Comparison of ENCODE assay signal across 10 cellular contexts in genomic region chr18:27004056-27004829, GRCh38.
DNase-seq lines count a peak whose midpoint lies in the region; ATAC-seq, FAIRE-seq and TF ChIP-seq lines count a peak whose summit lies in the region.
"Had no signal": no experiment of that assay in that cellular context is flagged by ENCODE, and none has a peak within 500 bp of the region (broad histone marks: within the 10 kb centered on the region; RNA-seq: fewer than 3 reads in every experiment).

No MANE protein-coding gene starts in this region.

- H2BK5ac ChIP-seq in mesenchymal stem cell (ENCODE audit: low read depth, low read length, poor library complexity, severe bottlenecking) = no peak overlapping the region

- H3K79me2 ChIP-seq in DND-41 (ENCODE audit: insufficient read depth, low read length) (no peaks in the 10 kb centered on the region), KMS-11 (ENCODE audit: insufficient read depth, low read depth) (no peaks in the 10 kb centered on the region), GM12878 (ENCODE audit: control insufficient read depth, insufficient read depth, low read length) (no peaks in the 10 kb centered on the region)
- H3K79me2 ChIP-seq: parathyroid adenoma had no signal

- POLR2A ChIA-PET in GM12878 (lab: Charles Lee) = no interaction called here
- POLR2A ChIA-PET in naive thymus-derived CD8-positive, alpha-beta T cell (lab: Charles Lee) = no interaction called here
- POLR2A ChIA-PET in CD8-positive, alpha-beta memory T cell (lab: Charles Lee) = no interaction called here

- intact Hi-C loops in GM12878 (cut with micrococcal nuclease; ENCODE audit: unreplicated experiment) = loop anchor here (1.0 to 10.0 kb wide), 6 partner anchors 67 to 699 kb away; no protein-coding TSS in a partner anchor

- H3K9me3 ChIP-seq in DND-41 (ENCODE audit: insufficient read depth, low read length, severe bottlenecking) (no peaks in the 10 kb centered on the region), GM12878 (replicated peaks; ENCODE audit: control insufficient read depth, insufficient read depth, low read length) (no peaks in the 10 kb centered on the region), mesenchymal stem cell (ENCODE audit: control insufficient read depth, low read length) (no peaks in the 10 kb centered on the region)
- no peaks in the 10 kb centered on the region for H3K9me3 ChIP-seq in CD8-positive, alpha-beta memory T cell (ENCODE audit: low read length)

- no peaks in the 10 kb centered on the region for H3K4me1 ChIP-seq in DND-41 (ENCODE audit: insufficient read depth, low read length)
- no peaks in the 10 kb centered on the region for H3K4me1 ChIP-seq in KMS-11 (ENCODE audit: low read depth, poor library complexity, severe bottlenecking)
- H3K4me1 ChIP-seq in GM12878 (ENCODE audit: control insufficient read depth, insufficient read depth, low read length) = no peaks in the 10 kb centered on the region
- H3K4me1 ChIP-seq in mesenchymal stem cell (ENCODE audit: control insufficient read depth, insufficient read depth, low read depth, low read length) = no peaks in the 10 kb centered on the region
- no peaks in the 10 kb centered on the region for H3K4me1 ChIP-seq in CD8-positive, alpha-beta memory T cell (ENCODE audit: insufficient read depth, low read length)
- H3K4me1 ChIP-seq: parathyroid adenoma had no signal

- H3K79me1 ChIP-seq in mesenchymal stem cell (replicated peaks; ENCODE audit: low read length, poor library complexity, severe bottlenecking) = no peaks in the 10 kb centered on the region

- no peak overlapping the region for H2BK120ac ChIP-seq in mesenchymal stem cell (ENCODE audit: low read depth, low read length)

- H3K4ac ChIP-seq in mesenchymal stem cell (ENCODE audit: low read depth in 1 of 2, low read length in 2 of 2) = no peak overlapping the region

- 40% methylated on average over 7 of the region's 9 CpGs for WGBS in GM12878 (ENCODE audit: insufficient coverage, insufficient replicate concordance, low lambda C conversion rate, missing lambda C conversion rate)
- WGBS in mesenchymal stem cell = 88% methylated on average over 5 of the region's 9 CpGs

- no peak overlapping the region for H3K4me3 ChIP-seq in DND-41 (ENCODE audit: low read depth in 1 of 2, low read length in 2 of 2)
- H3K4me3 ChIP-seq in KMS-11 (IDR thresholded peaks at IDR 0.05; ENCODE audit: insufficient read depth, low read depth, low read length) = no peak overlapping the region
- no peak overlapping the region for H3K4me3 ChIP-seq in GM12878
- H3K4me3 ChIP-seq in mesenchymal stem cell (ENCODE audit: insufficient read depth in 1 of 2, low read depth in 1 of 2, low read length in 2 of 2) = no peak overlapping the region
- H3K4me3 ChIP-seq in CD8-positive, alpha-beta memory T cell (ENCODE audit: low read length) = no peak overlapping the region

- H4K91ac ChIP-seq in mesenchymal stem cell (ENCODE audit: low read length) = no peak overlapping the region

- no peaks in the 10 kb centered on the region for H3K36me3 Mint-ChIP-seq in mesothelial cell of epicardium
- no peaks in the 10 kb centered on the region for H3K36me3 Mint-ChIP-seq in naive thymus-derived CD8-positive, alpha-beta T cell
- no peaks in the 10 kb centered on the region for H3K36me3 Mint-ChIP-seq in CD8-positive, alpha-beta memory T cell

- TF ChIP-seq CTCF in DND-41 (IDR thresholded peaks at IDR 0.05; ENCODE audit: borderline replicate concordance, extremely low read depth, low read length, poor library complexity, severe bottlenecking) (peak; percentile 64), KMS-11 (conservative IDR thresholded peaks at IDR 0.05; ENCODE audit: low read depth, low read length) (0 out of 2 replicates have a peak, but pooled peaks have one; percentile 24), GM12878 (IDR thresholded peaks at IDR 0.05 in 2 of 3, conservative IDR thresholded peaks at IDR 0.05 in 1 of 3; ENCODE audit: control insufficient read depth in 2 of 3, extremely low read depth in 1 of 3, insufficient read depth in 1 of 3, low read depth in 3 of 3, low read length in 3 of 3) (peak; percentile 30 to 52 (median 46); a peak in 4 of 6 replicates), mesothelial cell of epicardium (IDR thresholded peaks at IDR 0.05; ENCODE audit: unreplicated experiment) (no peak)

- CTCF ChIA-PET in GM12878 (lab: Yijun Ruan, JAX) = interaction anchor here (1.5 kb wide), 1 partner anchor 293 kb away, joined by 4 read pairs; no protein-coding TSS in a partner anchor
- CTCF ChIA-PET in CD8-positive, alpha-beta memory T cell (lab: Charles Lee) = no interaction called here

- no peak overlapping the region for H3K27ac Mint-ChIP-seq in mesothelial cell of epicardium
- peak overlapping the region in 1 of 10 donors; percentile 1 for H3K27ac Mint-ChIP-seq in naive thymus-derived CD8-positive, alpha-beta T cell
- H3K27ac Mint-ChIP-seq in CD8-positive, alpha-beta memory T cell = no peak overlapping the region
- H3K27ac Mint-ChIP-seq: dendritic cell treated with granulocyte-macrophage colony-stimulating factor and Interleukin-4, amounts not matched to agents 40 ng/mL and 50 ng/mL, for 4 days had no signal

- H3K36me3 ChIP-seq in DND-41 (ENCODE audit: insufficient read depth, low read length) = no peaks in the 10 kb centered on the region
- H3K36me3 ChIP-seq in KMS-11 (ENCODE audit: insufficient read depth) = no peaks in the 10 kb centered on the region
- no peaks in the 10 kb centered on the region for H3K36me3 ChIP-seq in GM12878 (ENCODE audit: control insufficient read depth in 2 of 2, insufficient read depth in 2 of 2, low read length in 1 of 2)
- H3K36me3 ChIP-seq in mesenchymal stem cell (ENCODE audit: control insufficient read depth in 1 of 2, insufficient read depth in 2 of 2, low read depth in 1 of 2, low read length in 2 of 2) = no peaks in the 10 kb centered on the region
- no peaks in the 10 kb centered on the region for H3K36me3 ChIP-seq in CD8-positive, alpha-beta memory T cell (ENCODE audit: insufficient read depth, low read length)

- H4K20me1 ChIP-seq in DND-41 (ENCODE audit: insufficient read depth, low read length) (no peaks in the 10 kb centered on the region), KMS-11 (ENCODE audit: insufficient read depth) (no peaks in the 10 kb centered on the region), GM12878 (ENCODE audit: control insufficient read depth, insufficient read depth) (no peaks in the 10 kb centered on the region)

- H2AFZ ChIP-seq in DND-41 (ENCODE audit: low read depth, low read length) = peak overlapping the region; percentile 34; the same call in 1 of the 2 replicates
- H2AFZ ChIP-seq in KMS-11 (ENCODE audit: low read depth) = no peak overlapping the region
- no peak overlapping the region; the same call in 1 of the 2 replicates for H2AFZ ChIP-seq in GM12878 (ENCODE audit: control insufficient read depth, low read depth, low read length)
- H2AFZ ChIP-seq in mesenchymal stem cell (ENCODE audit: low read depth, low read length) = no peak overlapping the region
- H2AFZ ChIP-seq: parathyroid adenoma had no signal

- H3K9me3 Mint-ChIP-seq in mesothelial cell of epicardium = no peaks in the 10 kb centered on the region
- H3K9me3 Mint-ChIP-seq in naive thymus-derived CD8-positive, alpha-beta T cell = peaks cover 0 to 14% (median 0%) of the 10 kb centered on the region in 9 donors
- peaks cover 0 to 6% (median 4%) of the 10 kb centered on the region in 5 donors for H3K9me3 Mint-ChIP-seq in CD8-positive, alpha-beta memory T cell
- H3K9me3 Mint-ChIP-seq: dendritic cell treated with granulocyte-macrophage colony-stimulating factor and Interleukin-4, amounts not matched to agents 40 ng/mL and 50 ng/mL, for 4 days had no signal

- no peak overlapping the region for H3K14ac ChIP-seq in mesenchymal stem cell (ENCODE audit: low read length in 2 of 2)

- H2BK12ac ChIP-seq in mesenchymal stem cell (ENCODE audit: low read length in 2 of 2) = no peak overlapping the region

- no peaks in the 10 kb centered on the region for H3K27me3 ChIP-seq in DND-41 (ENCODE audit: insufficient read depth, low read length, poor library complexity)
- H3K27me3 ChIP-seq in KMS-11 (ENCODE audit: insufficient read depth, low read depth) = no peaks in the 10 kb centered on the region
- 0 out of 4 replicates have a peak, but pooled peaks cover 0 to 2% of the 10 kb centered on the region in 2 experiments for H3K27me3 ChIP-seq in GM12878 (replicated peaks in 1 of 2; ENCODE audit: control insufficient read depth in 2 of 2, insufficient read depth in 2 of 2, low read length in 1 of 2)
- no peaks in the 10 kb centered on the region for H3K27me3 ChIP-seq in mesenchymal stem cell (ENCODE audit: control insufficient read depth in 1 of 2, insufficient read depth in 1 of 2, low read length in 2 of 2)
- no peaks in the 10 kb centered on the region for H3K27me3 ChIP-seq in CD8-positive, alpha-beta memory T cell (ENCODE audit: insufficient read depth, low read length, poor library complexity, severe bottlenecking)

- RAD21 ChIA-PET in GM12878 (lab: Charles Lee; ENCODE audit: unreplicated experiment) = no interaction called here

- ATAC-seq in DND-41 (ENCODE audit: insufficient read depth, low read depth) (no peak), GM12878 (peak; percentile 26; the same call in 1 of the 3 replicates)
- no peak for ATAC-seq in naive thymus-derived CD8-positive, alpha-beta T cell

- H3K27me3 Mint-ChIP-seq in mesothelial cell of epicardium (ENCODE audit: low read depth) = no peaks in the 10 kb centered on the region
- H3K27me3 Mint-ChIP-seq in naive thymus-derived CD8-positive, alpha-beta T cell = peaks cover 0 to 7% (median 2%) of the 10 kb centered on the region in 5 donors
- H3K27me3 Mint-ChIP-seq in CD8-positive, alpha-beta memory T cell = peaks cover 0 to 1% of the 10 kb centered on the region in 2 donors

- no peak overlapping the region for H2AK5ac ChIP-seq in mesenchymal stem cell (ENCODE audit: low read length, severe bottlenecking)

- no peak overlapping the region for H3K9ac ChIP-seq in DND-41 (ENCODE audit: low read depth, low read length)
- H3K9ac ChIP-seq in KMS-11 = no peak overlapping the region
- H3K9ac ChIP-seq in GM12878 (ENCODE audit: control insufficient read depth, insufficient read depth, low read length) = no peak overlapping the region
- H3K9ac ChIP-seq in mesenchymal stem cell (ENCODE audit: low read length) = no peak overlapping the region
- H3K9ac ChIP-seq: parathyroid adenoma had no signal

- H3K18ac ChIP-seq in mesenchymal stem cell (ENCODE audit: low read depth in 1 of 2, low read length in 2 of 2) = no peak overlapping the region

- SMC1A ChIA-PET in GM12878 (lab: Charles Lee; ENCODE audit: uncharacterized antibody, unreplicated experiment) = interaction anchor here (1.2 kb wide), 1 partner anchor 598 kb away, joined by 4 read pairs; no protein-coding TSS in a partner anchor

- peak; percentile 79 for TF ChIP-seq RAD21 in GM12878 (IDR thresholded peaks at IDR 0.05; ENCODE audit: insufficient read depth, low read depth, low read length)

- BruUV-seq in GM12878 (replicated peaks; lab: Mats Ljungman, UMichigan) = no TSS peak

- H3K27ac ChIP-seq in DND-41 (ENCODE audit: low read length) (0 out of 2 replicates have a peak overlapping the region, but pooled peaks have one; percentile 11), KMS-11 (no peak overlapping the region), GM12878 (ENCODE audit: control insufficient read depth, insufficient read depth) (no peak overlapping the region), mesenchymal stem cell (ENCODE audit: low read length, poor library complexity, severe bottlenecking) (no peak overlapping the region)
- no peak overlapping the region for H3K27ac ChIP-seq in CD8-positive, alpha-beta memory T cell (ENCODE audit: low read depth, low read length)
- H3K27ac ChIP-seq: parathyroid adenoma had no signal

- peak; percentile 74 for FAIRE-seq in GM12878 (lab: Jason Lieb, UNC)

- DNase-seq in DND-41 (no peak), GM12878 (ENCODE audit: low read depth, low spot score) (no peak), mesenchymal stem cell (peak; percentile 6), T-helper 9 cell (no peak), mesothelial cell of epicardium (ENCODE audit: low spot score in 2 of 2, unreplicated experiment in 2 of 2) (no peak)
- DNase-seq in naive thymus-derived CD8-positive, alpha-beta T cell = no peak
- DNase-seq in CD8-positive, alpha-beta memory T cell = no peak

- no peak overlapping the region for H3K4me2 ChIP-seq in DND-41 (ENCODE audit: insufficient read depth, low read length)
- H3K4me2 ChIP-seq in KMS-11 = no peak overlapping the region
- H3K4me2 ChIP-seq in GM12878 (ENCODE audit: control insufficient read depth, insufficient read depth) = no peak overlapping the region
- no peak overlapping the region for H3K4me2 ChIP-seq in mesenchymal stem cell (ENCODE audit: low read length, poor library complexity, severe bottlenecking)

- H3K23ac ChIP-seq in mesenchymal stem cell (ENCODE audit: low read length in 2 of 2) = no peak overlapping the region

- in situ Hi-C loops in GM12878 (cut with MboI) = no loop called here

- H3K4me1 Mint-ChIP-seq in mesothelial cell of epicardium = peaks cover 11% of the 10 kb centered on the region
- no peaks in the 10 kb centered on the region for H3K4me1 Mint-ChIP-seq in naive thymus-derived CD8-positive, alpha-beta T cell
- H3K4me1 Mint-ChIP-seq in CD8-positive, alpha-beta memory T cell = no peaks in the 10 kb centered on the region

- no peak for TF ChIP-seq EP300 in GM12878 (IDR thresholded peaks at IDR 0.05; ENCODE audit: borderline replicate concordance in 1 of 2, control insufficient read depth in 1 of 2, low read depth in 2 of 2, low read length in 2 of 2)

- no peak for TF ChIP-seq POLR2A in GM12878 (IDR thresholded peaks at IDR 0.05; ENCODE audit: low read depth, low read length)

- H4K8ac ChIP-seq in mesenchymal stem cell (ENCODE audit: low read length) = no peak overlapping the region

- no peak overlapping the region for H3K4me3 Mint-ChIP-seq in mesothelial cell of epicardium
- H3K4me3 Mint-ChIP-seq in naive thymus-derived CD8-positive, alpha-beta T cell = no peak overlapping the region
- no peak overlapping the region for H3K4me3 Mint-ChIP-seq in CD8-positive, alpha-beta memory T cell
- H3K4me3 Mint-ChIP-seq: dendritic cell treated with granulocyte-macrophage colony-stimulating factor and Interleukin-4, amounts not matched to agents 40 ng/mL and 50 ng/mL, for 4 days had no signal

- no peak overlapping the region for H2BK15ac ChIP-seq in mesenchymal stem cell (ENCODE audit: low read depth, poor library complexity, severe bottlenecking)
